2 cellular contexts compared by ENCODE assay signal in genomic region chr17:15466131-15466530, GRCh38.
TF ChIP-seq lines count a peak whose summit lies in the region.

No MANE protein-coding gene starts in this region.

TF ChIP-seq in SK-N-SH, 30 proteins besides CTCF, POLR2A, EP300 and RAD21 (continued from another document):
- no peak for TF ChIP-seq MAX (IDR thresholded peaks at IDR 0.05; ENCODE audit: low read depth)
- TF ChIP-seq TAF1 (IDR thresholded peaks at IDR 0.05; ENCODE audit: borderline replicate concordance, low read depth, low read length) = no peak
- TF ChIP-seq TEAD4 (IDR thresholded peaks at IDR 0.05; ENCODE audit: borderline replicate concordance, insufficient read depth) = no peak
- TF ChIP-seq PBX3 (IDR thresholded peaks at IDR 0.05) = no peak
- TF ChIP-seq USF1 (IDR thresholded peaks at IDR 0.05; ENCODE audit: borderline replicate concordance, low read depth) = no peak
- TF ChIP-seq NRF1 (IDR thresholded peaks at IDR 0.05; ENCODE audit: low read depth, low read length) = no peak
- no peak for TF ChIP-seq GABPA (IDR thresholded peaks at IDR 0.05; ENCODE audit: low read depth)

TF ChIP-seq in SK-N-SH treated with all-trans-retinoic acid at 6 μM for 48 hours, 23 proteins besides CTCF, POLR2A, EP300 and RAD21:
- TF ChIP-seq CREB5 (CRISPR knock-in tag; IDR thresholded peaks at IDR 0.05; ENCODE audit: low read depth) = no peak
